ENCODE assay signal across 18 cellular contexts in the genomic region with DNA sequence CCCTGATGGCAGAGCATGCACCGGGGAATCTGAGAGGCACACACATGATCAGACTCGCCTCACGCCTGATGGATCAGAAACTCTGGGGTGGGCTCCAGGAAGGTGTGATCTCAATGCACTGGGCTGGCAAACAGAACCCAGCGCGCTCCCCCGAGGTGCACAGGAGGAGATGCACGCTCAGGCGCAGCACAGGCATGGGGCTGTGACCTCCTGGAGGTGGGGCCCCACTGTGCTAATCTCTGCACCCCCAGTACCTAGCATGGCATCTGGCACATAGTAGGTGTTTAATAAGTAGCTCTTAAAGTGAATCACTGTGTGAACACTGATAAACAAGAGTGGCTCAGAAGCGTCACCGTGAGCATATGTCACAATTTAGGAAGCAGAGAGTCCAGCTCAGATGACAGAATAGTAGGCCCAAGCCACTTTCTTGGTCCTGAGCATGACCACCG.
"Had no signal": no experiment of that assay in that cellular context is flagged by ENCODE, and none has a peak within 500 bp of the region (broad histone marks: within the 10 kb centered on the region; RNA-seq: fewer than 3 reads in every experiment).

No MANE protein-coding gene starts in this region.

- H3K27me3 Mint-ChIP-seq: activated CD4-positive, alpha-beta memory T cell treated with anti-CD3 and anti-CD28 coated beads, Interleukin-2, amount 10 ng/mL, durations not matched to agents 7 days and 5 days; activated CD4-positive, alpha-beta T cell treated with anti-CD3 and anti-CD28 coated beads for 36 hours; progenitor cell of endocrine pancreas had no signal

- H3K27ac ChIP-seq: uterus, VCaP had no signal

- H3K4me3 ChIP-seq: lung, thyroid gland, uterus had no signal

- H3K27me3 ChIP-seq: thyroid gland, uterus had no signal

- H3K4me1 ChIP-seq: uterus had no signal

- H3K36me3 ChIP-seq: thyroid gland, uterus had no signal

- DNase-seq: activated CD4-positive, alpha-beta memory T cell treated with anti-CD3 and anti-CD28 coated beads, Interleukin-2, amount 10 ng/mL, durations not matched to agents 7 days and 5 days; activated CD4-positive, alpha-beta T cell treated with anti-CD3 and anti-CD28 coated beads for 36 hours; activated naive CD4-positive, alpha-beta T cell; dermis blood vessel endothelial cell; glutamatergic neuron; immature natural killer cell; left colon; naive thymus-derived CD4-positive, alpha-beta T cell; nucleus accumbens; small intestine; T-helper 9 cell; uterus had no signal

- H3K4me3 Mint-ChIP-seq: activated CD4-positive, alpha-beta memory T cell treated with anti-CD3 and anti-CD28 coated beads, Interleukin-2, amount 10 ng/mL, durations not matched to agents 7 days and 5 days; activated CD4-positive, alpha-beta T cell treated with anti-CD3 and anti-CD28 coated beads for 36 hours; immature natural killer cell; naive thymus-derived CD4-positive, alpha-beta T cell; stimulated activated effector memory CD8-positive, alpha-beta T cell treated with anti-CD3 and anti-CD28 coated beads, Interleukin-12 subunit alpha, Interleukin-12 subunit beta, amount 100 ng/mL, for 72 hours had no signal

- ATAC-seq: activated CD4-positive, alpha-beta T cell treated with anti-CD3 and anti-CD28 coated beads for 36 hours; right cardiac atrium had no signal

- H3K9me3 Mint-ChIP-seq: activated CD4-positive, alpha-beta memory T cell treated with anti-CD3 and anti-CD28 coated beads, Interleukin-2, amount 10 ng/mL, durations not matched to agents 7 days and 5 days; immature natural killer cell; stimulated activated effector memory CD8-positive, alpha-beta T cell treated with anti-CD3 and anti-CD28 coated beads, Interleukin-12 subunit alpha, Interleukin-12 subunit beta, amount 100 ng/mL, for 72 hours had no signal

- H3K27ac Mint-ChIP-seq: activated CD4-positive, alpha-beta memory T cell treated with anti-CD3 and anti-CD28 coated beads, Interleukin-2, amount 10 ng/mL, durations not matched to agents 7 days and 5 days; activated CD4-positive, alpha-beta T cell treated with anti-CD3 and anti-CD28 coated beads for 36 hours; immature natural killer cell had no signal

- H3K36me3 Mint-ChIP-seq: immature natural killer cell; naive thymus-derived CD4-positive, alpha-beta T cell; stimulated activated effector memory CD8-positive, alpha-beta T cell treated with anti-CD3 and anti-CD28 coated beads, Interleukin-12 subunit alpha, Interleukin-12 subunit beta, amount 100 ng/mL, for 72 hours had no signal

- H3K4me1 Mint-ChIP-seq: activated CD4-positive, alpha-beta T cell treated with anti-CD3 and anti-CD28 coated beads for 36 hours had no signal

- H3K9me3 ChIP-seq: thyroid gland, uterus had no signal
